In the genomic region with DNA sequence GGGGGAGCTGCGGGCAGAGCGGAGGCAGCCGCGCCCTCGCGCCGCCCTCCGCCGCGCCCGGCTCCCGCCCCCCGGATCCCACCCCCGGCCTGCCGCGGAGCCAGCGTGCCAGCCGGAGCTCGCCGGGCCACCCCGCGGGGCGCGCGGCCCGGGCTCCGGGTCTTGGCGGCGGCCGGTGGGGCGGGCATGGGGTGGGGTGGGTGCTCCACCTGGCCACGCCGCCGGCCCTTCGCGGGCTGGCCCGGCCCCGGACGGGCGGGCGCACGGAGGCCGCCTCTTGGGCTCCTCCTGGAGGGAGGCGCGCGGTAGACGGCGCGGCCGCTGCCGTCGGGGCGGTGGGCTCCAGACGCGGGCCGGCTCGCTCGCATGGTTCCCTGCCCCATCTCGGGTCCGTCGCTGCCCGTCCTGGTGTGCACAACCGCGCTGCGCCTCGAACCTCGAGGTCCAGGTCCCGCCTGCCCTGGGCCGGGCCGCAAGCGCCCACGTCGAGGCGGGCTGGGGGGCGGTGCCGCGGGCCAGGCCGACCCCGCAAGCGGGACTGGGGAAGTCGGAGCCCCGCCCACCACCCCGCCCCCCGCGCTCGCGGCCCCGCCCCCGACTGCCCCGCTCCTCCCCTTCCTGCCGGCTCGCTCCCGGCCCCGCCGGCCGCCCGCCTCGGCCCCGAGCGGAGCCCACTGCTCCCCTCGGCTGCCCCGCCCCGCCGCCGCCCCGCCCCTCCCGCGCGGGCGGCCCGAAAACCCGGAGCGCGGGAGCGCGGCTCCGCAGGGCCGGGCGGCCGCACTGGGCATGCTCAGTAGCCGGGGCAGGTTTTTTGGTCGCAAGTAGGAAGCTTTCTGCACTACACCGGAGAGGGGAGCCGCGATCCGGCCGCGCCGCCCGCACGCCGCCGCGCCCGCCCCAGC, we compare ENCODE assay signal across 1 cellular context.
TF ChIP-seq lines count a peak whose summit lies in the region.

Gene CDYL (plus strand): TSS at position 814 of the 902 bp plus-strand sequence. CDS start 380 bp downstream, outside the sequence.

TF ChIP-seq in HepG2, 621 proteins besides CTCF, POLR2A, EP300 and RAD21 (continued from another document and continues in another):
- TF ChIP-seq CBFB (CRISPR knock-in tag; IDR thresholded peaks at IDR 0.05) (no peak), SP5 (CRISPR knock-in tag; IDR thresholded peaks at IDR 0.05; ENCODE audit: borderline replicate concordance, low read depth) (no peak), CSRNP1 (CRISPR knock-in tag; IDR thresholded peaks at IDR 0.05) (no peak), TERF1 (CRISPR knock-in tag; IDR thresholded peaks at IDR 0.05) (no peak), IKZF1 (IDR thresholded peaks at IDR 0.05) (no peak), HOMEZ (CRISPR knock-in tag; IDR thresholded peaks at IDR 0.05; ENCODE audit: low read depth) (no peak), ZNF598 (CRISPR knock-in tag; IDR thresholded peaks at IDR 0.05; ENCODE audit: borderline replicate concordance) (no peak), ZKSCAN1 (IDR thresholded peaks at IDR 0.05; ENCODE audit: low read length) (no peak), SRF (IDR thresholded peaks at IDR 0.05; ENCODE audit: low read depth, low read length) (no peak), NCOA5 (CRISPR knock-in tag; IDR thresholded peaks at IDR 0.05) (no peak), ZNF550 (CRISPR knock-in tag; IDR thresholded peaks at IDR 0.05; ENCODE audit: borderline replicate concordance) (no peak), CENPT (CRISPR knock-in tag; IDR thresholded peaks at IDR 0.05; ENCODE audit: low read depth) (peak; percentile 76; the same call in 1 of the 2 replicates), GPN1 (CRISPR knock-in tag; IDR thresholded peaks at IDR 0.05; ENCODE audit: borderline replicate concordance) (no peak), ZFP36L2 (CRISPR knock-in tag; IDR thresholded peaks at IDR 0.05) (no peak), RARG (CRISPR knock-in tag; IDR thresholded peaks at IDR 0.05; ENCODE audit: low read depth) (no peak), ZNF619 (CRISPR knock-in tag; IDR thresholded peaks at IDR 0.05) (no peak), ZSCAN29 (CRISPR knock-in tag; conservative IDR thresholded peaks at IDR 0.05) (no peak), GATAD2A (CRISPR knock-in tag; IDR thresholded peaks at IDR 0.05) (no peak), TBP (CRISPR knock-in tag; IDR thresholded peaks at IDR 0.05) (no peak), ZNF749 (CRISPR knock-in tag; IDR thresholded peaks at IDR 0.05; ENCODE audit: borderline replicate concordance) (0 out of 2 replicates have a peak, but pooled peaks have one; percentile 43), ARID2 (CRISPR knock-in tag; IDR thresholded peaks at IDR 0.05; ENCODE audit: borderline replicate concordance) (no peak), IRF2 (CRISPR knock-in tag; IDR thresholded peaks at IDR 0.05) (no peak), GLI4 (CRISPR knock-in tag; IDR thresholded peaks at IDR 0.05; ENCODE audit: borderline replicate concordance) (no peak), ZNF7 (CRISPR knock-in tag; IDR thresholded peaks at IDR 0.05) (no peak), NFE2L1 (CRISPR knock-in tag; IDR thresholded peaks at IDR 0.05; ENCODE audit: borderline replicate concordance) (no peak), SMAD3 (CRISPR knock-in tag; IDR thresholded peaks at IDR 0.05) (no peak), AHR (CRISPR knock-in tag; IDR thresholded peaks at IDR 0.05) (no peak), TMF1 (CRISPR knock-in tag; IDR thresholded peaks at IDR 0.05; ENCODE audit: low read depth) (no peak), MXI1 (IDR thresholded peaks at IDR 0.05; ENCODE audit: borderline replicate concordance, low read depth, low read length) (peak; percentile 49; the same call in 1 of the 3 replicates), NFYC (CRISPR knock-in tag; IDR thresholded peaks at IDR 0.05) (no peak), ATF2 (CRISPR knock-in tag; IDR thresholded peaks at IDR 0.05) (no peak), ZNF33A (CRISPR knock-in tag; IDR thresholded peaks at IDR 0.05; ENCODE audit: borderline replicate concordance) (no peak)
- TF ChIP-seq, protein P1, sequence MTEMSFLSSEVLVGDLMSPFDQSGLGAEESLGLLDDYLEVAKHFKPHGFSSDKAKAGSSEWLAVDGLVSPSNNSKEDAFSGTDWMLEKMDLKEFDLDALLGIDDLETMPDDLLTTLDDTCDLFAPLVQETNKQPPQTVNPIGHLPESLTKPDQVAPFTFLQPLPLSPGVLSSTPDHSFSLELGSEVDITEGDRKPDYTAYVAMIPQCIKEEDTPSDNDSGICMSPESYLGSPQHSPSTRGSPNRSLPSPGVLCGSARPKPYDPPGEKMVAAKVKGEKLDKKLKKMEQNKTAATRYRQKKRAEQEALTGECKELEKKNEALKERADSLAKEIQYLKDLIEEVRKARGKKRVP (CRISPR knock-in tag; IDR thresholded peaks at IDR 0.05) = no peak
- TF ChIP-seq, protein P2, sequence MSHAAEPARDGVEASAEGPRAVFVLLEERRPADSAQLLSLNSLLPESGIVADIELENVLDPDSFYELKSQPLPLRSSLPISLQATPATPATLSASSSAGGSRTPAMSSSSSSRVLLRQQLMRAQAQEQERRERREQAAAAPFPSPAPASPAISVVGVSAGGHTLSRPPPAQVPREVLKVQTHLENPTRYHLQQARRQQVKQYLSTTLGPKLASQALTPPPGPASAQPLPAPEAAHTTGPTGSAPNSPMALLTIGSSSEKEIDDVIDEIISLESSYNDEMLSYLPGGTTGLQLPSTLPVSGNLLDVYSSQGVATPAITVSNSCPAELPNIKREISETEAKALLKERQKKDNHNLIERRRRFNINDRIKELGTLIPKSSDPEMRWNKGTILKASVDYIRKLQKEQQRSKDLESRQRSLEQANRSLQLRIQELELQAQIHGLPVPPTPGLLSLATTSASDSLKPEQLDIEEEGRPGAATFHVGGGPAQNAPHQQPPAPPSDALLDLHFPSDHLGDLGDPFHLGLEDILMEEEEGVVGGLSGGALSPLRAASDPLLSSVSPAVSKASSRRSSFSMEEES (CRISPR knock-in tag; IDR thresholded peaks at IDR 0.05) = no peak
- TF ChIP-seq, protein P3, sequence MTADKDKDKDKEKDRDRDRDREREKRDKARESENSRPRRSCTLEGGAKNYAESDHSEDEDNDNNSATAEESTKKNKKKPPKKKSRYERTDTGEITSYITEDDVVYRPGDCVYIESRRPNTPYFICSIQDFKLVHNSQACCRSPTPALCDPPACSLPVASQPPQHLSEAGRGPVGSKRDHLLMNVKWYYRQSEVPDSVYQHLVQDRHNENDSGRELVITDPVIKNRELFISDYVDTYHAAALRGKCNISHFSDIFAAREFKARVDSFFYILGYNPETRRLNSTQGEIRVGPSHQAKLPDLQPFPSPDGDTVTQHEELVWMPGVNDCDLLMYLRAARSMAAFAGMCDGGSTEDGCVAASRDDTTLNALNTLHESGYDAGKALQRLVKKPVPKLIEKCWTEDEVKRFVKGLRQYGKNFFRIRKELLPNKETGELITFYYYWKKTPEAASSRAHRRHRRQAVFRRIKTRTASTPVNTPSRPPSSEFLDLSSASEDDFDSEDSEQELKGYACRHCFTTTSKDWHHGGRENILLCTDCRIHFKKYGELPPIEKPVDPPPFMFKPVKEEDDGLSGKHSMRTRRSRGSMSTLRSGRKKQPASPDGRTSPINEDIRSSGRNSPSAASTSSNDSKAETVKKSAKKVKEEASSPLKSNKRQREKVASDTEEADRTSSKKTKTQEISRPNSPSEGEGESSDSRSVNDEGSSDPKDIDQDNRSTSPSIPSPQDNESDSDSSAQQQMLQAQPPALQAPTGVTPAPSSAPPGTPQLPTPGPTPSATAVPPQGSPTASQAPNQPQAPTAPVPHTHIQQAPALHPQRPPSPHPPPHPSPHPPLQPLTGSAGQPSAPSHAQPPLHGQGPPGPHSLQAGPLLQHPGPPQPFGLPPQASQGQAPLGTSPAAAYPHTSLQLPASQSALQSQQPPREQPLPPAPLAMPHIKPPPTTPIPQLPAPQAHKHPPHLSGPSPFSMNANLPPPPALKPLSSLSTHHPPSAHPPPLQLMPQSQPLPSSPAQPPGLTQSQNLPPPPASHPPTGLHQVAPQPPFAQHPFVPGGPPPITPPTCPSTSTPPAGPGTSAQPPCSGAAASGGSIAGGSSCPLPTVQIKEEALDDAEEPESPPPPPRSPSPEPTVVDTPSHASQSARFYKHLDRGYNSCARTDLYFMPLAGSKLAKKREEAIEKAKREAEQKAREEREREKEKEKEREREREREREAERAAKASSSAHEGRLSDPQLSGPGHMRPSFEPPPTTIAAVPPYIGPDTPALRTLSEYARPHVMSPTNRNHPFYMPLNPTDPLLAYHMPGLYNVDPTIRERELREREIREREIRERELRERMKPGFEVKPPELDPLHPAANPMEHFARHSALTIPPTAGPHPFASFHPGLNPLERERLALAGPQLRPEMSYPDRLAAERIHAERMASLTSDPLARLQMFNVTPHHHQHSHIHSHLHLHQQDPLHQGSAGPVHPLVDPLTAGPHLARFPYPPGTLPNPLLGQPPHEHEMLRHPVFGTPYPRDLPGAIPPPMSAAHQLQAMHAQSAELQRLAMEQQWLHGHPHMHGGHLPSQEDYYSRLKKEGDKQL (CRISPR knock-in tag; IDR thresholded peaks at IDR 0.05; ENCODE audit: low read depth) = no peak
- TF ChIP-seq, protein P4, sequence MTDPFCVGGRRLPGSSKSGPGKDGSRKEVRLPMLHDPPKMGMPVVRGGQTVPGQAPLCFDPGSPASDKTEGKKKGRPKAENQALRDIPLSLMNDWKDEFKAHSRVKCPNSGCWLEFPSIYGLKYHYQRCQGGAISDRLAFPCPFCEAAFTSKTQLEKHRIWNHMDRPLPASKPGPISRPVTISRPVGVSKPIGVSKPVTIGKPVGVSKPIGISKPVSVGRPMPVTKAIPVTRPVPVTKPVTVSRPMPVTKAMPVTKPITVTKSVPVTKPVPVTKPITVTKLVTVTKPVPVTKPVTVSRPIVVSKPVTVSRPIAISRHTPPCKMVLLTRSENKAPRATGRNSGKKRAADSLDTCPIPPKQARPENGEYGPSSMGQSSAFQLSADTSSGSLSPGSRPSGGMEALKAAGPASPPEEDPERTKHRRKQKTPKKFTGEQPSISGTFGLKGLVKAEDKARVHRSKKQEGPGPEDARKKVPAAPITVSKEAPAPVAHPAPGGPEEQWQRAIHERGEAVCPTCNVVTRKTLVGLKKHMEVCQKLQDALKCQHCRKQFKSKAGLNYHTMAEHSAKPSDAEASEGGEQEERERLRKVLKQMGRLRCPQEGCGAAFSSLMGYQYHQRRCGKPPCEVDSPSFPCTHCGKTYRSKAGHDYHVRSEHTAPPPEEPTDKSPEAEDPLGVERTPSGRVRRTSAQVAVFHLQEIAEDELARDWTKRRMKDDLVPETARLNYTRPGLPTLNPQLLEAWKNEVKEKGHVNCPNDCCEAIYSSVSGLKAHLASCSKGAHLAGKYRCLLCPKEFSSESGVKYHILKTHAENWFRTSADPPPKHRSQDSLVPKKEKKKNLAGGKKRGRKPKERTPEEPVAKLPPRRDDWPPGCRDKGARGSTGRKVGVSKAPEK (CRISPR knock-in tag; IDR thresholded peaks at IDR 0.05; ENCODE audit: borderline replicate concordance) = no peak
- TF ChIP-seq, protein P5, sequence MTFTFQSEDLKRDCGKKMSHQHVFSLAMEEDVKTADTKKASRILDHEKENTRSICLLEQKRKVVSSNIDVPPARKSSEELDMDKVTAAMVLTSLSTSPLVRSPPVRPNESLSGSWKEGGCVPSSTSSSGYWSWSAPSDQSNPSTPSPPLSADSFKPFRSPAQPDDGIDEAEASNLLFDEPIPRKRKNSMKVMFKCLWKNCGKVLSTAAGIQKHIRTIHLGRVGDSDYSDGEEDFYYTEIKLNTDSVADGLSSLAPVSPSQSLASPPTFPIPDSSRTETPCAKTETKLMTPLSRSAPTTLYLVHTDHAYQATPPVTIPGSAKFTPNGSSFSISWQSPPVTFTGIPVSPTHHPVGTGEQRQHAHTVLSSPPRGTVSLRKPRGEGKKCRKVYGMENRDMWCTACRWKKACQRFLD (CRISPR knock-in tag; IDR thresholded peaks at IDR 0.05; ENCODE audit: borderline replicate concordance) = no peak
